In the genomic region with DNA sequence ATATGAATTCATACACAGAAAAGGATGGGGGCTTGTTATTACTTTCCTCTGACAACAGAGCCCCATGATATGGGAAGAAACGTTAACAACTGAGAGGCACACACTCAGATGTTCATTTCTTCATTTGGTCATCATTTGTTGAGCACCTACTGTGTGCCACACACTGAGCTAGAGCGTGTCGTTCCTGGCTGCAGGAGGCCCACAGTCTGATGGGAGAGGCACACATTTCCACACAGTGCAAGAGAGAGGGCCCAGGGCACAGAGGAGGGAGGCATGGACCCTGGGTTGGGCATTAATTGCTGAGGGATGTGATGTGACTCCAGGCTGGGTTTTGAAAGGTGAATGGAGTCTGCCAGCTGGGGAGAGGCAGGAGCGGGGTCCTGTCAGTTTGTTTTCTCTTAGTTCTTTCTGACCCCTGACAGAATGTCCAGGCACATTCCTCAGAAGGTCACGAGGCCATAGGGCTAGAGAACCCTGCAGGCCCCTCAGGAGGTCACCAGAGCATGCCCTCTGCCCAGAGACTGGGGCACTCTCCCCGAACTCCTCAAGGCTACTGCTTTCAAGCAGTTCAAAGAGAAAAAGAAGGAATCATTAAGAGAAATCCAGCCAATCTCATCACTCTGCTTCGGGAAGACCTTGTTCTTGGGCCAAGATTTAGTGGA, we compare ENCODE assay signal across 20 cellular contexts.
"Had no signal": no experiment of that assay in that cellular context is flagged by ENCODE, and none has a peak within 500 bp of the region (broad histone marks: within the 10 kb centered on the region; RNA-seq: fewer than 3 reads in every experiment).

No MANE protein-coding gene starts in this region.

- H3K27ac Mint-ChIP-seq: effector memory CD8-positive, alpha-beta T cell; natural killer cell treated with Interleukin-12 subunit alpha and Interleukin-12 subunit beta and Interleukin-15 and Interleukin-18, amount 100 ng/mL, for 72 hours had no signal

- FAIRE-seq: kidney, small intestine had no signal

- H3K4me3 Mint-ChIP-seq: effector memory CD8-positive, alpha-beta T cell; natural killer cell treated with Interleukin-12 subunit alpha and Interleukin-12 subunit beta and Interleukin-15 and Interleukin-18, amount 100 ng/mL, for 72 hours had no signal

- H3K4me3 ChIP-seq: coronary artery, esophagus squamous epithelium, hepatocyte, left ventricle myocardium inferior, lower lobe of right lung, ovary, right atrium auricular region, thyroid gland, upper lobe of left lung, uterus had no signal

- H3K4me2 ChIP-seq: hepatocyte had no signal

- H3K27me3 Mint-ChIP-seq: effector memory CD8-positive, alpha-beta T cell; natural killer cell treated with Interleukin-12 subunit alpha and Interleukin-12 subunit beta and Interleukin-15 and Interleukin-18, amount 100 ng/mL, for 72 hours had no signal

- H3K27me3 ChIP-seq: esophagus squamous epithelium, hepatocyte, ovary, right atrium auricular region, thyroid gland, upper lobe of left lung, uterus had no signal

- DNase-seq: effector memory CD8-positive, alpha-beta T cell; esophagus squamous epithelium; foreskin fibroblast; kidney; left cardiac atrium; left ventricle myocardium inferior; lower lobe of right lung; mesenchymal stem cell; midbrain; ovary; small intestine; stimulated activated CD4-positive, alpha-beta T cell treated with anti-CD3 and anti-CD28 coated beads, Interleukin-12 subunit alpha, Interleukin-12 subunit beta, amount 100 ng/mL, for 4 hours; stimulated activated naive CD4-positive, alpha-beta T cell; thyroid gland; upper lobe of left lung; uterus had no signal

- H3K4me1 ChIP-seq: esophagus squamous epithelium, left ventricle myocardium inferior, lower lobe of right lung, right atrium auricular region, upper lobe of left lung, uterus had no signal

- H3K36me3 ChIP-seq: left ventricle myocardium inferior, lower lobe of right lung, ovary, right atrium auricular region, upper lobe of left lung, uterus had no signal

- H3K9me3 ChIP-seq: esophagus squamous epithelium, left ventricle myocardium inferior, lower lobe of right lung, ovary, right atrium auricular region, thyroid gland, upper lobe of left lung, uterus had no signal

- ATAC-seq: effector memory CD8-positive, alpha-beta T cell; left cardiac atrium; lower lobe of right lung; natural killer cell treated with Interleukin-12 subunit alpha and Interleukin-12 subunit beta and Interleukin-15 and Interleukin-18, amount 100 ng/mL, for 72 hours had no signal

- H3K79me2 ChIP-seq: hepatocyte had no signal

- H3K27ac ChIP-seq: coronary artery, esophagus squamous epithelium, hepatocyte, left ventricle myocardium inferior, lower lobe of right lung, ovary, right atrium auricular region, thyroid gland, upper lobe of left lung, uterus had no signal

- H3K36me3 Mint-ChIP-seq: natural killer cell treated with Interleukin-12 subunit alpha and Interleukin-12 subunit beta and Interleukin-15 and Interleukin-18, amount 100 ng/mL, for 72 hours had no signal

- H2AFZ ChIP-seq: hepatocyte had no signal

- H3K9me3 Mint-ChIP-seq: effector memory CD8-positive, alpha-beta T cell; natural killer cell treated with Interleukin-12 subunit alpha and Interleukin-12 subunit beta and Interleukin-15 and Interleukin-18, amount 100 ng/mL, for 72 hours had no signal
